In the genomic region with DNA sequence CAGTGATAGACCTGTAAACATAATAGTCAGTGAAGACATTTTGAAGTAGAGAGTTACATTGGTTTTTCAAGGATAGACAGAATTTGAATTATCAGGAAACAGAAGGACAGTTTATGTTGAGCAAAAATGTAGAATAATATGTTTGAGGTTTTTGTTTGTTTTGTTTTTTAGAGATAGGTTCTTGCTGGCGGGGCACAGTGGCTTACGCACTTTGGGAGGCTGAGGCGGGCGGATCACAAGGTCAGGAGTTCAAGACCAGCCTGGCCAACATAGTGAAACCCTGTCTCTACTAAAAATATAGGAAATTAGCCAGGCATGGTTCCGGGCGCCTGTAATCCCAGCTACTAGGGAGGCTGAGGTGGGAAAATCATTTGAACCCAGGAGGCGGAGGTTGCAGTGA, we compare ENCODE assay signal across 24 cellular contexts.
"Had no signal": no experiment of that assay in that cellular context is flagged by ENCODE, and none has a peak within 500 bp of the region (broad histone marks: within the 10 kb centered on the region; RNA-seq: fewer than 3 reads in every experiment).

No MANE protein-coding gene starts in this region.

- H3K27ac Mint-ChIP-seq: activated naive CD4-positive, alpha-beta T cell treated with anti-CD3 and anti-CD28 coated beads for 36 hours; natural killer cell treated with Interleukin-12 subunit alpha and Interleukin-12 subunit beta and Interleukin-15 and Interleukin-18, amount 100 ng/mL, for 72 hours had no signal

- H3K36me3 Mint-ChIP-seq: natural killer cell treated with Interleukin-12 subunit alpha and Interleukin-12 subunit beta and Interleukin-15 and Interleukin-18, amount 100 ng/mL, for 72 hours had no signal

- H3K9me3 Mint-ChIP-seq: activated naive CD4-positive, alpha-beta T cell treated with anti-CD3 and anti-CD28 coated beads for 36 hours; natural killer cell treated with Interleukin-12 subunit alpha and Interleukin-12 subunit beta and Interleukin-15 and Interleukin-18, amount 100 ng/mL, for 72 hours had no signal

- H3K4me3 Mint-ChIP-seq: activated naive CD4-positive, alpha-beta T cell treated with anti-CD3 and anti-CD28 coated beads for 36 hours; natural killer cell treated with Interleukin-12 subunit alpha and Interleukin-12 subunit beta and Interleukin-15 and Interleukin-18, amount 100 ng/mL, for 72 hours had no signal

- ATAC-seq: body of pancreas; mucosa of descending colon; natural killer cell treated with Interleukin-12 subunit alpha and Interleukin-12 subunit beta and Interleukin-15 and Interleukin-18, amount 100 ng/mL, for 72 hours; pancreas had no signal

- DNase-seq: activated CD4-positive, alpha-beta T cell treated with anti-CD3 and anti-CD28 coated beads for 1 hour; activated CD4-positive, alpha-beta T cell treated with anti-CD3 and anti-CD28 coated beads, Interleukin-2, amount 50 U/mL, for 1 hour; activated CD8-positive, alpha-beta memory T cell treated with anti-CD3 and anti-CD28 coated beads for 24 hours; activated effector memory CD4-positive, alpha-beta T cell treated with anti-CD3 and anti-CD28 coated beads, Interleukin-2, amount 50 U/mL, for 16 hours; activated naive CD4-positive, alpha-beta T cell treated with anti-CD3 and anti-CD28 coated beads for 36 hours; adrenal gland; aorta; body of pancreas; cerebellar nuclear complex; colonic mucosa; effector CD8-positive, alpha-beta T cell; esophagus squamous epithelium; foreskin melanocyte; glutamatergic neuron; left ventricle myocardium inferior; mucosa of descending colon; pancreas; stimulated activated CD4-positive, alpha-beta T cell treated with anti-CD3 and anti-CD28 coated beads, Interleukin-15, amount 100 ng/mL, for 24 hours; stimulated activated CD4-positive, alpha-beta T cell treated with anti-CD3 and anti-CD28 coated beads, Interleukin-2, amount 100 ng/mL, for 24 hours; stimulated activated naive CD4-positive, alpha-beta T cell; T-helper 2 cell; testis; transverse colon had no signal

- H3K27me3 Mint-ChIP-seq: natural killer cell treated with Interleukin-12 subunit alpha and Interleukin-12 subunit beta and Interleukin-15 and Interleukin-18, amount 100 ng/mL, for 72 hours had no signal
